In the genomic region with DNA sequence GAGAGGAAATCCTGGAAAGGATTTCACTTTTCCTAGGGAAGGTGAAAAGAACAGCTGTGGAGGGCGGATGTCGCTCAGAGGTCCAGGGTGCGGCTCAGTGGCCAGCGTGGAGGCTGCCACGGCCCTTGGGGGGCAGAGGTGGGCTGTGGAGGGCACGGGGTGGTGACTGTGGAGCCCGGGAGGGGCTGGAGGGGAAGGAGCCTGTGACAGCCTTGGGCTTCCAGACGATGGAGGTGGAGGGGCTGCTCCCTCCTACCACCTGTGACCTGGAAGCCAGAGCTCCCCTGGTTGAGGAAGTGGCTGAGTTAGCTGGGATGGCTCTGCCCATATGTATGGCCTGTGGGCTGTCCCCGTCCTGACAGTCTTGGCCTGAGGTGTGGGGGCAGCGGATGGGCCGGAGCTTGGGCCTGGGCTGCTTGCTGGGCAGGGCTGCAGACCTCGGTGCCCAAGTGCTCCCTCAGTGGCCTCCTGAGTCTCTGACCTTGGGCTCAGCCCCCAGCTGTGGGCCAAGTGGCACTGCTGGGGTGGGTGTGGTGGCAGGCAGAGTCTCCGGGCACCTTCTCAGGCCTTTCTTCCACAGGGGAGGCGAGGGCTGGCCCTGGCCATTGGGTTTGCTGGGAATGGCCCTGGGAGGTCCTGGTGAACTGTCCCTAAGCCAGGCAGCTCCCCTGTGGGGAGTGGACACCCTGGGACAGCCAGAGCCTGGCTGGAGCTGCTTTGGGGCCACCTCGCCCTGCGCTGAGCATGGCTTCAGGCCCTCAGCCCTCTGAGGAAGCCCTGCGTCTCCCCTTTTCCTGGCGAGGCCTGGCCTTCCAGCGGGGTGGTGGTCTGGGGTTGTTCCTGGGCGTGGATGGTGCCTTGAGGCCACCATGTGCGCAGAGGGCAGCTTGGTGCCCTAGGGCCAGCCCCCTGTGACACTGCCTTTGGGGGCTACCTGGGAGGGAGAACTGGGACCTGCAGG, we compare ENCODE assay signal across 9 cellular contexts. TPM values are rescaled to one million over a fixed set of nuclear protein-coding genes. Genes with fewer than 3 reads are reported as not detected.
DNase-seq lines count a peak whose midpoint lies in the region; ATAC-seq and TF ChIP-seq lines count a peak whose summit lies in the region.
"Had no signal": no experiment of that assay in that cellular context is flagged by ENCODE, and none has a peak within 500 bp of the region (broad histone marks: within the 10 kb centered on the region; RNA-seq: fewer than 3 reads in every experiment).

No MANE protein-coding gene starts in this region.

- no peaks in the 10 kb centered on the region for H3K9me2 ChIP-seq in GM23248 (ENCODE audit: insufficient read depth)

- H3K36me3 ChIP-seq in GM23248 (ENCODE audit: low read depth) (no peaks in the 10 kb centered on the region; the same call in 1 of the 2 replicates), ascending aorta (peaks cover 9 to 26% of the 10 kb centered on the region in 2 donors), spleen (peaks cover 0 to 70% (median 5%) of the 10 kb centered on the region in 6 donors), HAP-1 (replicated peaks) (peaks cover 31% of the 10 kb centered on the region)
- H3K36me3 ChIP-seq: MG63 had no signal

- no peak overlapping the region for H2AFZ ChIP-seq in GM23248

- H3K4me1 ChIP-seq in GM23248 (ENCODE audit: insufficient read depth) = peaks cover 28% of the 10 kb centered on the region
- H3K4me1 ChIP-seq in ascending aorta = peaks cover 34 to 52% of the 10 kb centered on the region in 2 donors
- peaks cover 57 to 88% (median 82%) of the 10 kb centered on the region in 6 donors for H3K4me1 ChIP-seq in spleen
- peaks cover 7% of the 10 kb centered on the region for H3K4me1 ChIP-seq in HAP-1

- peak; percentile 29 for DNase-seq in GM23248
- no peak for DNase-seq in ascending aorta (ENCODE audit: low spot score in 2 of 2)
- DNase-seq in spleen = no peak
- DNase-seq in RPMI8226 = no peak
- DNase-seq in T-helper 2 cell = no peak
- no peak for DNase-seq in HAP-1 (ENCODE audit: low spot score in 2 of 2)

- H3K27ac ChIP-seq in GM23248 = peak overlapping the region; percentile 89
- peak overlapping the region; percentile 99 for H3K27ac ChIP-seq in ascending aorta
- peak overlapping the region; percentile 86 for H3K27ac ChIP-seq in layer of hippocampus (ENCODE audit: low read depth, low read length)
- H3K27ac ChIP-seq in spleen = peak overlapping the region; percentile 27 to 98 (median 94)

- intact Hi-C loops in ascending aorta (cut with DNase I) = loop anchor here (10.0 kb wide), 1 partner anchor 1219 kb away; the partner anchor contains the start of genes ZKSCAN5 and ZNF394
- intact Hi-C loops in spleen (cut with DNase I; ENCODE audit: low total_unique reads) = no loop called here

- H3F3A ChIP-seq in GM23248 (ENCODE audit: insufficient read depth) = peaks cover 14% of the 10 kb centered on the region

- no peak for TF ChIP-seq POLR2A in spleen (IDR thresholded peaks at IDR 0.05)

- 52 to 61% methylated on average over 20 to 21 of the region's 21 CpGs for WGBS in GM23248 (ENCODE audit: low coverage in 1 of 2, low lambda C conversion rate in 2 of 2, missing lambda C conversion rate in 2 of 2), 2 experiments
- 70 to 83% (median 78%) methylated on average over 10 to 21 of the region's 21 CpGs for WGBS in spleen, 5 donors

- peak overlapping the region; percentile 98 for H3K4me2 ChIP-seq in GM23248 (ENCODE audit: unreplicated experiment)

- H3K4me3 ChIP-seq in GM23248 = peak overlapping the region; percentile 86
- peak overlapping the region; percentile 93 to 100 for H3K4me3 ChIP-seq in ascending aorta
- H3K4me3 ChIP-seq in spleen = peak overlapping the region in 7 of 8 donors; percentile 60 to 94 (median 79)
- no peak overlapping the region for H3K4me3 ChIP-seq in HAP-1
- H3K4me3 ChIP-seq: MG63 had no signal

- peaks cover 86% of the 10 kb centered on the region for H3K79me2 ChIP-seq in GM23248 (ENCODE audit: insufficient read depth)

- TF ChIP-seq CTCF in ascending aorta (IDR thresholded peaks at IDR 0.05) (no peak), spleen (IDR thresholded peaks at IDR 0.05 in 8 of 11, conservative IDR thresholded peaks at IDR 0.05 in 3 of 11) (no peak)

- no peak for ATAC-seq in esophagus mucosa

- no peaks in the 10 kb centered on the region for H4K20me1 ChIP-seq in GM23248 (ENCODE audit: insufficient read depth)

- in situ Hi-C loops in GM23248 (cut with MboI) = loop anchor here (25.0 kb wide), 1 partner anchor 452 kb away; no protein-coding TSS in a partner anchor
- in situ Hi-C loops in HAP-1 (cut with MboI; ENCODE audit: low sequenced_read_pairs) = no loop called here

- H3K27me3 ChIP-seq in GM23248 (replicated peaks; ENCODE audit: insufficient read depth) = no peaks in the 10 kb centered on the region
- no peaks in the 10 kb centered on the region for H3K27me3 ChIP-seq in ascending aorta
- no peaks in the 10 kb centered on the region for H3K27me3 ChIP-seq in layer of hippocampus (ENCODE audit: control insufficient read depth, insufficient read depth, low read length)
- no peaks in the 10 kb centered on the region for H3K27me3 ChIP-seq in spleen (replicated peaks in 1 of 7)
- no peaks in the 10 kb centered on the region for H3K27me3 ChIP-seq in HAP-1 (ENCODE audit: low read depth)
- H3K27me3 ChIP-seq: MG63 had no signal

- H3K9me3 ChIP-seq in GM23248 (ENCODE audit: low read depth) = no peaks in the 10 kb centered on the region
- no peaks in the 10 kb centered on the region for H3K9me3 ChIP-seq in ascending aorta
- no peaks in the 10 kb centered on the region for H3K9me3 ChIP-seq in spleen
- H3K9me3 ChIP-seq in HAP-1 = no peaks in the 10 kb centered on the region
- H3K9me3 ChIP-seq: MG63 had no signal

- peak overlapping the region; percentile 95 for H3K9ac ChIP-seq in GM23248

RNA-seq across cellular contexts. Expression of gene BRI3, which starts 3.9 kb away (rescaled TPM):
- 56.5 and 73.3 TPM in 2 replicates for total RNA-seq in GM23248 (2014; rRNA removed; shearing (Covaris generic))
- polyA plus RNA-seq in GM23248 (2016; fragmentation: Nextera tagmentation; extraction: Ambion mirVana) (195 and 315 TPM in 2 replicates), spleen (100 to 1,000 TPM in 2 of 3 donors, 10 to 100 TPM in 1; 100.0 to 229 (median 164) TPM)
- total RNA-seq in ascending aorta (61.6 TPM), spleen (100 to 1,000 TPM in 4 of 7 donors, 10 to 100 TPM in 3; 59.3 to 264 (median 191) TPM), esophagus mucosa (91.1 TPM)

RNA-seq across cellular contexts. Expression of gene TECPR1, which starts 33.4 kb away (rescaled TPM):
- total RNA-seq in GM23248 (2014; rRNA removed; shearing (Covaris generic)) = 24.5 and 27.8 TPM in 2 replicates
- polyA plus RNA-seq in GM23248 (2016; fragmentation: Nextera tagmentation; extraction: Ambion mirVana) = 8.1 and 8.2 TPM in 2 replicates
- total RNA-seq in ascending aorta = 28.1 TPM
- total RNA-seq in spleen = 10 to 100 TPM; 19.0 to 86.4 (median 46.1) TPM
- 10 to 100 TPM in 2 of 3 donors, 1 to 10 TPM in 1; 8.4 to 26.1 (median 14.3) TPM for polyA plus RNA-seq in spleen
- total RNA-seq in esophagus mucosa = 15.7 TPM
